Comparison of ENCODE assay signal across 16 cellular contexts in the genomic region with DNA sequence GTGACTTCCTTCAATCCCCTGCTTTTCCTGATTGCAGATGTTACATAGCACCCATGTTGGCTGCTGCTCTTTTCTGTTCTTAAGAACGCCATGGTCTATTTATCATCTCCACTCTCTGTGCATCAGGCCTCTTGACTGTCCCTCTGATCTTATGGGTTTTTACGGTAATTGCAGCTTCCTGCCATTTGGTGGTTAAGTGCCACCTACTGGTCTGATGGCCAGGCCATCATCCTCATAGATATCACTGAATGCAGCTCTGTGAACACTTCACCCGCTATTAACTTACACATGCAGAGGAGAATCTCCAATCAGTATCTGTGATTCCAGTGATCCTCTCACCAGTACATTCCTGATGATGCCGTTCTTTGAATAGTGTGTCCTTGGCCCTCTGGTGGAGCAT.
DNase-seq lines count a peak whose midpoint lies in the region; ATAC-seq and TF ChIP-seq lines count a peak whose summit lies in the region.
"Had no signal": no experiment of that assay in that cellular context is flagged by ENCODE, and none has a peak within 500 bp of the region (broad histone marks: within the 10 kb centered on the region; RNA-seq: fewer than 3 reads in every experiment).

No MANE protein-coding gene starts in this region.

- TF ChIP-seq CTCF in HFFc6 (IDR thresholded peaks at IDR 0.05) = peak; percentile 18; the same call in 1 of the 2 replicates

- no peaks in the 10 kb centered on the region for H3K36me3 Mint-ChIP-seq in HFFc6 (ENCODE audit: low read depth)
- H3K36me3 Mint-ChIP-seq in stimulated activated memory B cell treated with anti-CD40 and anti-IgM and Interleukin-4, amounts not matched to agents 10 μg/mL and 1 μg/mL and 100 μg/mL, for 72 hours = no peaks in the 10 kb centered on the region
- no peaks in the 10 kb centered on the region for H3K36me3 Mint-ChIP-seq in stimulated activated effector memory CD8-positive, alpha-beta T cell treated with anti-CD3 and anti-CD28 coated beads, Interleukin-12 subunit alpha, Interleukin-12 subunit beta, amount 100 ng/mL, for 72 hours

- H3K4me1 Mint-ChIP-seq in HFFc6 (ENCODE audit: low read depth) = no peaks in the 10 kb centered on the region
- H3K4me1 Mint-ChIP-seq in stimulated activated memory B cell treated with anti-CD40 and anti-IgM and Interleukin-4, amounts not matched to agents 10 μg/mL and 1 μg/mL and 100 μg/mL, for 72 hours = no peaks in the 10 kb centered on the region
- H3K4me1 Mint-ChIP-seq in stimulated activated effector memory CD8-positive, alpha-beta T cell treated with anti-CD3 and anti-CD28 coated beads, Interleukin-12 subunit alpha, Interleukin-12 subunit beta, amount 100 ng/mL, for 72 hours = no peaks in the 10 kb centered on the region

- no peaks in the 10 kb centered on the region; the same call in none of the 2 replicates for H3K27me3 Mint-ChIP-seq in HFFc6 (ENCODE audit: insufficient read depth)
- no peaks in the 10 kb centered on the region for H3K27me3 Mint-ChIP-seq in stimulated activated memory B cell treated with anti-CD40 and anti-IgM and Interleukin-4, amounts not matched to agents 10 μg/mL and 1 μg/mL and 100 μg/mL, for 72 hours

- peaks cover 27% of the 10 kb centered on the region for H3K9me3 Mint-ChIP-seq in HFFc6
- H3K9me3 Mint-ChIP-seq in stimulated activated memory B cell treated with anti-CD40 and anti-IgM and Interleukin-4, amounts not matched to agents 10 μg/mL and 1 μg/mL and 100 μg/mL, for 72 hours = peaks cover 5% of the 10 kb centered on the region
- peaks cover 12% of the 10 kb centered on the region for H3K9me3 Mint-ChIP-seq in stimulated activated effector memory CD8-positive, alpha-beta T cell treated with anti-CD3 and anti-CD28 coated beads, Interleukin-12 subunit alpha, Interleukin-12 subunit beta, amount 100 ng/mL, for 72 hours

- no peak overlapping the region for H3K27ac Mint-ChIP-seq in HFFc6
- H3K27ac Mint-ChIP-seq in stimulated activated memory B cell treated with anti-CD40 and anti-IgM and Interleukin-4, amounts not matched to agents 10 μg/mL and 1 μg/mL and 100 μg/mL, for 72 hours = no peak overlapping the region
- H3K27ac Mint-ChIP-seq in stimulated activated effector memory CD8-positive, alpha-beta T cell treated with anti-CD3 and anti-CD28 coated beads, Interleukin-12 subunit alpha, Interleukin-12 subunit beta, amount 100 ng/mL, for 72 hours = no peak overlapping the region
- H3K27ac Mint-ChIP-seq: activated T-cell treated with anti-CD3 and anti-CD28 coated beads, Interleukin-2, amount 50 U/mL, for 72 hours had no signal

- ATAC-seq in stimulated activated memory B cell treated with anti-CD40 and anti-IgM and Interleukin-4, amounts not matched to agents 10 μg/mL and 1 μg/mL and 100 μg/mL, for 72 hours = no peak
- ATAC-seq in GM19452 (IDR thresholded peaks at IDR 0.05; ENCODE audit: unreplicated experiment) = no peak
- ATAC-seq in stimulated activated effector memory CD8-positive, alpha-beta T cell treated with anti-CD3 and anti-CD28 coated beads, Interleukin-12 subunit alpha, Interleukin-12 subunit beta, amount 100 ng/mL, for 72 hours = no peak
- ATAC-seq: activated T-cell treated with anti-CD3 and anti-CD28 coated beads, Interleukin-2, amount 50 U/mL, for 72 hours; heart left ventricle; K562 had no signal

- DNase-seq in DMS53 treated with DMSO at 0.1 percent for 48 hours (lab: John Stamatoyannopoulos, UW; ENCODE audit: unreplicated experiment) (peak; percentile 13), HFFc6 (no peak), RPMI8226 (peak; percentile 11), iPS-NIHi11 (ENCODE audit: low spot score) (peak; percentile 35), RKO (ENCODE audit: low spot score) (no peak)
- no peak for DNase-seq in stimulated activated effector memory CD8-positive, alpha-beta T cell treated with anti-CD3 and anti-CD28 coated beads, Interleukin-12 subunit alpha, Interleukin-12 subunit beta, amount 100 ng/mL, for 72 hours (ENCODE audit: low spot score in 2 of 2)
- DNase-seq: activated CD4-positive, alpha-beta T cell treated with anti-CD3 and anti-CD28 coated beads for 48 hours; activated T-cell treated with anti-CD3 and anti-CD28 coated beads, Interleukin-2, amount 50 U/mL, for 72 hours; heart left ventricle; NCI-H446 treated with DMSO at 0.1 percent for 48 hours; posterior cingulate gyrus; stimulated activated CD4-positive, alpha-beta T cell treated with anti-CD3 and anti-CD28 coated beads, Interleukin-2, amount 100 ng/mL, for 24 hours; stimulated activated naive CD4-positive, alpha-beta T cell had no signal

- no peak overlapping the region for H3K4me3 Mint-ChIP-seq in HFFc6
- no peak overlapping the region for H3K4me3 Mint-ChIP-seq in stimulated activated memory B cell treated with anti-CD40 and anti-IgM and Interleukin-4, amounts not matched to agents 10 μg/mL and 1 μg/mL and 100 μg/mL, for 72 hours
- H3K4me3 Mint-ChIP-seq in stimulated activated effector memory CD8-positive, alpha-beta T cell treated with anti-CD3 and anti-CD28 coated beads, Interleukin-12 subunit alpha, Interleukin-12 subunit beta, amount 100 ng/mL, for 72 hours = no peak overlapping the region
- H3K4me3 Mint-ChIP-seq: activated T-cell treated with anti-CD3 and anti-CD28 coated beads, Interleukin-2, amount 50 U/mL, for 72 hours had no signal

Comparison
In these comparisons a context has a peak if more than half of its experiments do, and no peak if none do; other contexts are left out.
1. DNase-seq: peak in DMS53 treated with DMSO at 0.1 percent for 48 hours (single experiment), RPMI8226 (single experiment) and iPS-NIHi11 (single experiment); none in HFFc6 (single experiment), RKO (single experiment) and stimulated activated effector memory CD8-positive, alpha-beta T cell treated with anti-CD3 and anti-CD28 coated beads, Interleukin-12 subunit alpha, Interleukin-12 subunit beta, amount 100 ng/mL, for 72 hours (0 of 2).